Comparison of ENCODE assay signal across 8 cellular contexts in genomic region chr5:14776640-14777039, GRCh38.
"Had no signal": no experiment of that assay in that cellular context is flagged by ENCODE, and none has a peak within 500 bp of the region (broad histone marks: within the 10 kb centered on the region; RNA-seq: fewer than 3 reads in every experiment).

No MANE protein-coding gene starts in this region.

- H3K79me2 ChIP-seq: hepatocyte had no signal

- H3K4me3 Mint-ChIP-seq: activated CD4-positive, alpha-beta memory T cell treated with anti-CD3 and anti-CD28 coated beads for 36 hours; activated CD4-positive, alpha-beta T cell treated with anti-CD3 and anti-CD28 coated beads for 36 hours; activated CD8-positive, alpha-beta memory T cell treated with anti-CD3 and anti-CD28 coated beads, Interleukin-2, amount 10 ng/mL, durations not matched to agents 7 days and 5 days; activated naive CD4-positive, alpha-beta T cell treated with anti-CD3 and anti-CD28 coated beads, Interleukin-2, amount 10 ng/mL, durations not matched to agents 7 days and 5 days had no signal

- H2AFZ ChIP-seq: hepatocyte had no signal

- H3K27me3 Mint-ChIP-seq: activated CD4-positive, alpha-beta memory T cell treated with anti-CD3 and anti-CD28 coated beads for 36 hours; activated CD4-positive, alpha-beta T cell treated with anti-CD3 and anti-CD28 coated beads for 36 hours; activated CD8-positive, alpha-beta memory T cell treated with anti-CD3 and anti-CD28 coated beads, Interleukin-2, amount 10 ng/mL, durations not matched to agents 7 days and 5 days; activated naive CD4-positive, alpha-beta T cell treated with anti-CD3 and anti-CD28 coated beads, Interleukin-2, amount 10 ng/mL, durations not matched to agents 7 days and 5 days had no signal

- H3K4me3 ChIP-seq: cardiac muscle cell, hepatocyte, right lobe of liver had no signal

- ATAC-seq: activated CD4-positive, alpha-beta T cell treated with anti-CD3 and anti-CD28 coated beads for 36 hours; activated CD8-positive, alpha-beta memory T cell treated with anti-CD3 and anti-CD28 coated beads, Interleukin-2, amount 10 ng/mL, durations not matched to agents 7 days and 5 days had no signal

- H3K27me3 ChIP-seq: cardiac muscle cell, hepatocyte, right lobe of liver had no signal

- H3K27ac ChIP-seq: cardiac muscle cell, hepatocyte had no signal

- H3K36me3 ChIP-seq: cardiac muscle cell, right lobe of liver had no signal

- H3K4me2 ChIP-seq: hepatocyte had no signal

- H3K9me3 Mint-ChIP-seq: activated CD4-positive, alpha-beta memory T cell treated with anti-CD3 and anti-CD28 coated beads for 36 hours; activated naive CD4-positive, alpha-beta T cell treated with anti-CD3 and anti-CD28 coated beads, Interleukin-2, amount 10 ng/mL, durations not matched to agents 7 days and 5 days had no signal

- DNase-seq: activated CD4-positive, alpha-beta memory T cell treated with anti-CD3 and anti-CD28 coated beads for 36 hours; activated CD4-positive, alpha-beta T cell treated with anti-CD3 and anti-CD28 coated beads for 36 hours; activated CD8-positive, alpha-beta memory T cell treated with anti-CD3 and anti-CD28 coated beads, Interleukin-2, amount 10 ng/mL, durations not matched to agents 7 days and 5 days; activated naive CD4-positive, alpha-beta T cell treated with anti-CD3 and anti-CD28 coated beads, Interleukin-2, amount 10 ng/mL, durations not matched to agents 7 days and 5 days; activated T-cell treated with anti-CD3 and anti-CD28 coated beads, Interleukin-2, amount 50 U/mL, for 1 hour; right lobe of liver had no signal

- H3K9me3 ChIP-seq: right lobe of liver had no signal

- H3K27ac Mint-ChIP-seq: activated CD4-positive, alpha-beta memory T cell treated with anti-CD3 and anti-CD28 coated beads for 36 hours; activated CD4-positive, alpha-beta T cell treated with anti-CD3 and anti-CD28 coated beads for 36 hours; activated CD8-positive, alpha-beta memory T cell treated with anti-CD3 and anti-CD28 coated beads, Interleukin-2, amount 10 ng/mL, durations not matched to agents 7 days and 5 days; activated naive CD4-positive, alpha-beta T cell treated with anti-CD3 and anti-CD28 coated beads, Interleukin-2, amount 10 ng/mL, durations not matched to agents 7 days and 5 days had no signal
